24 cellular contexts compared by ENCODE assay signal in the genomic region with DNA sequence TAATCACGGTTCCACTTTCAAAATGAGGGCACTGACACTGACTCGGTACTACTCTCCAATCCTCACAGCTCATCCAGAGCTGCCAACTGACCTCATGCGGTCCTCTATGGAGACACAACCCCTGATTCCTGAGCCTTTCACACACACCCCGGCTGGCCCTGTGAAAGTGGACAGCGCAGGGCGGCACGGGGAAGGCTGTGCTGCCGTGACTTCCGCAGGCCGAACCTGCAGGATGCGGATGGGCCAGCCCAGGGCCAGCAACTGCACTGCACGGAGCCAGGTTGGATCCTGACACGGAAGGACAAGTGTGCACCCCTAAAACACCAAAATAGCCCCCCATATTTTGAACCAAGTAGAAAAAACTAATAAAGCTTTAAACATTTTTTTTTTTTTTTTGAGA. TPM values are rescaled to one million over a fixed set of nuclear protein-coding genes. Genes with fewer than 3 reads are reported as not detected.
DNase-seq lines count a peak whose midpoint lies in the region; ATAC-seq, FAIRE-seq and TF ChIP-seq lines count a peak whose summit lies in the region.
"Had no signal": no experiment of that assay in that cellular context is flagged by ENCODE, and none has a peak within 500 bp of the region (broad histone marks: within the 10 kb centered on the region; RNA-seq: fewer than 3 reads in every experiment).

No MANE protein-coding gene starts in this region.

- TF ChIP-seq RAD21 in H1 (IDR thresholded peaks at IDR 0.05 in 1 of 2, conservative IDR thresholded peaks at IDR 0.05 in 1 of 2; ENCODE audit: low read depth in 2 of 2, low read length in 2 of 2): no peak

- H4K20me1 ChIP-seq in H1 (replicated peaks in 1 of 2; ENCODE audit: control insufficient read depth in 1 of 2, insufficient read depth in 2 of 2, low read length in 2 of 2) (no peaks in the 10 kb centered on the region), neural progenitor cell (ENCODE audit: low read depth) (no peaks in the 10 kb centered on the region)

- H2BK120ac ChIP-seq in H1 (replicated peaks; ENCODE audit: low read depth, low read length): no peak overlapping the region

- H3K27me3 ChIP-seq in H1 (replicated peaks in 1 of 4; ENCODE audit: control insufficient read depth in 3 of 4, extremely low read depth in 1 of 4, insufficient read depth in 3 of 4, low read length in 3 of 4) (peaks cover 0 to 2% (median 0%) of the 10 kb centered on the region in 4 experiments; a peak in 1 of 7 replicates), neural progenitor cell (no peaks in the 10 kb centered on the region)
- no peaks in the 10 kb centered on the region for H3K27me3 ChIP-seq in effector memory CD4-positive, alpha-beta T cell (replicated peaks; ENCODE audit: control insufficient read depth, insufficient read depth, low read length, poor library complexity, severe bottlenecking)
- H3K27me3 ChIP-seq: BE2C; BLaER1 treated with 17β-estradiol and CSF1 and Interleukin-3, amounts not matched to agents 10 nM and 100 nM had no signal

- no peak overlapping the region for H3K56ac ChIP-seq in H1 (replicated peaks; ENCODE audit: insufficient read length, low read depth, low read length)

- H3K36me3 Mint-ChIP-seq in activated naive CD4-positive, alpha-beta T cell treated with anti-CD3 and anti-CD28 coated beads, Interleukin-2, amount 50 U/mL, for 24 hours: no peaks in the 10 kb centered on the region
- H3K36me3 Mint-ChIP-seq in activated naive CD4-positive, alpha-beta T cell treated with anti-CD3 and anti-CD28 coated beads for 36 hours (ENCODE audit: low read depth): no peaks in the 10 kb centered on the region
- no peaks in the 10 kb centered on the region for H3K36me3 Mint-ChIP-seq in neural progenitor cell
- H3K36me3 Mint-ChIP-seq: CD14-positive monocyte had no signal

- H3K9me3 Mint-ChIP-seq in activated naive CD4-positive, alpha-beta T cell treated with anti-CD3 and anti-CD28 coated beads, Interleukin-2, amount 50 U/mL, for 24 hours: no peaks in the 10 kb centered on the region
- H3K9me3 Mint-ChIP-seq in activated naive CD4-positive, alpha-beta T cell treated with anti-CD3 and anti-CD28 coated beads for 36 hours: no peaks in the 10 kb centered on the region
- no peaks in the 10 kb centered on the region for H3K9me3 Mint-ChIP-seq in neural progenitor cell
- H3K9me3 Mint-ChIP-seq: CD4-positive, alpha-beta T cell; CD8-positive, alpha-beta memory T cell had no signal

- H3K4me2 ChIP-seq in H1 (ENCODE audit: insufficient read depth in 1 of 2, low read depth in 2 of 2, low read length in 2 of 2) (no peak overlapping the region), neural progenitor cell (no peak overlapping the region)
- H3K4me2 ChIP-seq: A549 had no signal

- TF ChIP-seq POLR2A in H1 (IDR thresholded peaks at IDR 0.05; ENCODE audit: control extremely low read depth in 1 of 2, low read depth in 2 of 2, low read length in 2 of 2): no peak

- no peaks in the 10 kb centered on the region for H3K79me2 ChIP-seq in H1 (ENCODE audit: control insufficient read depth in 1 of 2, insufficient read depth in 2 of 2, low read length in 2 of 2)
- H3K79me2 ChIP-seq in neural progenitor cell (ENCODE audit: low read depth): no peaks in the 10 kb centered on the region

- H3K4me3 ChIP-seq in H1 (ENCODE audit: extremely low read depth in 1 of 4, insufficient read depth in 2 of 4, low read depth in 3 of 4, low read length in 4 of 4): no peak overlapping the region
- H3K4me3 ChIP-seq in neural progenitor cell: no peak overlapping the region
- no peak overlapping the region for H3K4me3 ChIP-seq in effector memory CD4-positive, alpha-beta T cell (ENCODE audit: insufficient read depth, low read depth, low read length, poor library complexity, severe bottlenecking)
- H3K4me3 ChIP-seq: A549; BLaER1 treated with 17β-estradiol and CSF1 and Interleukin-3, amounts not matched to agents 10 nM and 100 nM had no signal

- H4K91ac ChIP-seq in H1 (replicated peaks; ENCODE audit: insufficient read length, low read length): no peak overlapping the region

- H2BK20ac ChIP-seq in H1 (ENCODE audit: low read length): no peak overlapping the region

- intact Hi-C loops in activated naive CD4-positive, alpha-beta T cell treated with anti-CD3 and anti-CD28 coated beads for 36 hours (cut with micrococcal nuclease): no loop called here

- H3K4me1 Mint-ChIP-seq in activated naive CD4-positive, alpha-beta T cell treated with anti-CD3 and anti-CD28 coated beads, Interleukin-2, amount 50 U/mL, for 24 hours: no peaks in the 10 kb centered on the region
- H3K4me1 Mint-ChIP-seq in activated naive CD4-positive, alpha-beta T cell treated with anti-CD3 and anti-CD28 coated beads for 36 hours (ENCODE audit: low read depth): no peaks in the 10 kb centered on the region
- peaks cover 17% of the 10 kb centered on the region for H3K4me1 Mint-ChIP-seq in neural progenitor cell
- H3K4me1 Mint-ChIP-seq: CD14-positive monocyte had no signal

- no peak overlapping the region for H4K5ac ChIP-seq in H1 (ENCODE audit: insufficient read length, low read depth, low read length)

- no peak overlapping the region for H4K8ac ChIP-seq in H1 (ENCODE audit: extremely low read depth, insufficient read depth, low read length)

- TF ChIP-seq EP300 in H1 (IDR thresholded peaks at IDR 0.05; ENCODE audit: borderline replicate concordance in 1 of 2, low read depth in 2 of 2, low read length in 2 of 2): no peak

- H2BK12ac ChIP-seq in H1 (ENCODE audit: low read depth, low read length): 0 out of 2 replicates have a peak overlapping the region, but pooled peaks have one; percentile 39

- H3K27ac ChIP-seq in H1 (ENCODE audit: low read depth, low read length) (no peak overlapping the region), neural progenitor cell (no peak overlapping the region)
- H3K27ac ChIP-seq in effector memory CD4-positive, alpha-beta T cell (ENCODE audit: insufficient read depth, low read length, poor library complexity, severe bottlenecking): no peak overlapping the region
- H3K27ac ChIP-seq: A549 had no signal

- no peaks in the 10 kb centered on the region for H3K79me1 ChIP-seq in H1 (ENCODE audit: low read depth, low read length)

- no peak for TF ChIP-seq CTCF in H1 (IDR thresholded peaks at IDR 0.05; ENCODE audit: control extremely low read depth in 1 of 3, insufficient read depth in 1 of 3, low read depth in 1 of 3, low read length in 3 of 3)
- TF ChIP-seq CTCF in neural progenitor cell (IDR thresholded peaks at IDR 0.05): no peak

- H3K23me2 ChIP-seq in H1 (ENCODE audit: low read depth, low read length): no peaks in the 10 kb centered on the region

- H3K18ac ChIP-seq in H1 (ENCODE audit: extremely low read depth, low read length): no peak overlapping the region

- H3K36me3 ChIP-seq in H1 (ENCODE audit: control insufficient read depth in 2 of 4, insufficient read depth in 4 of 4, low read length in 3 of 4) (no peaks in the 10 kb centered on the region), neural progenitor cell (no peaks in the 10 kb centered on the region)
- no peaks in the 10 kb centered on the region for H3K36me3 ChIP-seq in effector memory CD4-positive, alpha-beta T cell (ENCODE audit: control insufficient read depth, insufficient read depth, low read length)

- H2AK5ac ChIP-seq in H1 (ENCODE audit: low read depth, low read length): no peak overlapping the region

- ATAC-seq in GM19351 (IDR thresholded peaks at IDR 0.05; ENCODE audit: unreplicated experiment): no peak
- ATAC-seq: A549 had no signal

- WGBS in H1 (ENCODE audit: extremely low coverage in 1 of 2, insufficient coverage in 1 of 2, insufficient read length in 1 of 2, insufficient replicate concordance in 2 of 2, low coverage in 1 of 2, low lambda C conversion rate in 2 of 2, missing lambda C conversion rate in 1 of 2), 2 experiments: 90% methylated on average over 13 of the region's 13 CpGs; no CpG with 5 or more reads in 1 of the 2 experiments

- DNase-seq in activated naive CD4-positive, alpha-beta T cell treated with anti-CD3 and anti-CD28 coated beads for 36 hours: no peak
- DNase-seq in H1 (ENCODE audit: low read depth in 1 of 2, low spot score in 2 of 2): no peak
- DNase-seq in neural progenitor cell (ENCODE audit: low spot score): no peak
- DNase-seq in effector memory CD4-positive, alpha-beta T cell: no peak
- no peak for DNase-seq in NCI-H69 (lab: John Stamatoyannopoulos, UW)
- DNase-seq: 8988T; ACHN; AML-193; BE2C; CD4-positive, alpha-beta T cell; CD8-positive, alpha-beta memory T cell; DMS 273 treated with DMSO at 0.1 percent for 48 hours; DMS79; GF-D8; GOT3; HCEC 1CT had no signal

- no peak overlapping the region for H2AFZ ChIP-seq in H1 (ENCODE audit: low read length)
- no peak overlapping the region for H2AFZ ChIP-seq in neural progenitor cell (replicated peaks)

- CTCF ChIA-PET in activated naive CD4-positive, alpha-beta T cell treated with anti-CD3 and anti-CD28 coated beads for 36 hours (lab: Charles Lee): no interaction called here
- CTCF ChIA-PET in H1 (lab: Charles Lee; ENCODE audit: partially characterized antibody): interaction anchor here (0.9 kb wide), 1 partner anchor 60 kb away, joined by 3 read pairs; no protein-coding TSS in a partner anchor

- H3K4ac ChIP-seq in H1 (replicated peaks; ENCODE audit: insufficient read length, low read depth, low read length): no peak overlapping the region

- no peak overlapping the region for H3K14ac ChIP-seq in H1 (ENCODE audit: insufficient read length)

- FAIRE-seq in H1 (lab: Jason Lieb, UNC): no peak
- FAIRE-seq: A549, D721Med, GM12891, GM18507 had no signal

- H3K4me3 Mint-ChIP-seq in activated naive CD4-positive, alpha-beta T cell treated with anti-CD3 and anti-CD28 coated beads, Interleukin-2, amount 50 U/mL, for 24 hours: no peak overlapping the region
- H3K4me3 Mint-ChIP-seq in activated naive CD4-positive, alpha-beta T cell treated with anti-CD3 and anti-CD28 coated beads for 36 hours: no peak overlapping the region
- H3K4me3 Mint-ChIP-seq in neural progenitor cell: no peak overlapping the region
- H3K4me3 Mint-ChIP-seq: CD14-positive monocyte; CD4-positive, alpha-beta T cell; CD8-positive, alpha-beta memory T cell had no signal

- POLR2A ChIA-PET in H1 (lab: Charles Lee; ENCODE audit: partially characterized antibody): interaction anchor here (0.7 kb wide), 1 partner anchor 191 kb away, joined by 3 read pairs; a partner anchor contains a TSS

- H2BK5ac ChIP-seq in H1 (ENCODE audit: low read depth, low read length): no peak overlapping the region

- H3K9me3 ChIP-seq in H1 (ENCODE audit: insufficient read depth in 2 of 2, low read depth in 1 of 2, low read length in 1 of 2) (no peaks in the 10 kb centered on the region), neural progenitor cell (ENCODE audit: low read depth) (no peaks in the 10 kb centered on the region)
- H3K9me3 ChIP-seq in effector memory CD4-positive, alpha-beta T cell (ENCODE audit: control insufficient read depth, low read length): no peaks in the 10 kb centered on the region
- H3K9me3 ChIP-seq: A549; BE2C; BLaER1 treated with 17β-estradiol and CSF1 and Interleukin-3, amounts not matched to agents 10 nM and 100 nM had no signal

- H3K9ac ChIP-seq in H1 (replicated peaks in 1 of 4; ENCODE audit: extremely low read depth in 1 of 4, low read depth in 3 of 4, low read length in 3 of 4) (no peak overlapping the region; a peak in 1 of 7 replicates), neural progenitor cell (no peak overlapping the region)

- H3K23ac ChIP-seq in H1 (ENCODE audit: insufficient read length): no peak overlapping the region

- H2BK15ac ChIP-seq in H1 (ENCODE audit: low read length): 0 out of 2 replicates have a peak overlapping the region, but pooled peaks have one; percentile 8

- peak overlapping the region; percentile 23 for H3K27ac Mint-ChIP-seq in activated naive CD4-positive, alpha-beta T cell treated with anti-CD3 and anti-CD28 coated beads, Interleukin-2, amount 50 U/mL, for 24 hours
- H3K27ac Mint-ChIP-seq in activated naive CD4-positive, alpha-beta T cell treated with anti-CD3 and anti-CD28 coated beads for 36 hours: no peak overlapping the region
- H3K27ac Mint-ChIP-seq in neural progenitor cell: peak overlapping the region; percentile 47
- H3K27ac Mint-ChIP-seq: CD4-positive, alpha-beta T cell had no signal

- H3K27me3 Mint-ChIP-seq in activated naive CD4-positive, alpha-beta T cell treated with anti-CD3 and anti-CD28 coated beads, Interleukin-2, amount 50 U/mL, for 24 hours: no peaks in the 10 kb centered on the region
- H3K27me3 Mint-ChIP-seq in activated naive CD4-positive, alpha-beta T cell treated with anti-CD3 and anti-CD28 coated beads for 36 hours (ENCODE audit: low read depth): no peaks in the 10 kb centered on the region
- H3K27me3 Mint-ChIP-seq in neural progenitor cell (ENCODE audit: insufficient read depth, low read depth): peaks cover 2% of the 10 kb centered on the region
- H3K27me3 Mint-ChIP-seq: CD4-positive, alpha-beta T cell; CD8-positive, alpha-beta memory T cell had no signal

- no peaks in the 10 kb centered on the region for H3K4me1 ChIP-seq in H1 (replicated peaks in 1 of 4; ENCODE audit: control insufficient read depth in 3 of 4, insufficient read depth in 4 of 4, low read length in 3 of 4)
- H3K4me1 ChIP-seq in neural progenitor cell: peaks cover 13% of the 10 kb centered on the region
- H3K4me1 ChIP-seq in effector memory CD4-positive, alpha-beta T cell (ENCODE audit: control insufficient read depth, insufficient read depth, low read length, poor library complexity, severe bottlenecking): no peaks in the 10 kb centered on the region
- H3K4me1 ChIP-seq: A549 had no signal

- H3F3A ChIP-seq in neural progenitor cell (ENCODE audit: low read depth): no peaks in the 10 kb centered on the region

RNA-seq across cellular contexts. Expression of a gene that starts 41.0 kb away (rescaled TPM):
- total RNA-seq in activated naive CD4-positive, alpha-beta T cell treated with anti-CD3 and anti-CD28 coated beads for 36 hours: 10 to 100 TPM; 38.6 to 39.3 TPM
- 28.2 and 28.8 TPM in 2 replicates for total RNA-seq in H1 (2021; fragmentation: NEBNext Ultra II Directional; extraction: Animal tissue kit (Norgen Biotek cat#: 25700))
- 6.8 and 12.4 TPM in 2 replicates for polyA plus RNA-seq in H1 (2011; rRNA removed)
- 5.7 TPM for polyA plus RNA-seq in H1 (2011; cell fraction: cytosol; rRNA removed)
- polyA plus RNA-seq in H1 (2011; cell fraction: nucleus; rRNA removed): 26.7 TPM
- polyA plus RNA-seq in H1 (2012, experiment 1 of 2): 16.5 to 22.4 TPM (median 19.3 TPM) in 4 replicates
- 9.5 TPM for polyA plus RNA-seq in H1 (2012, experiment 2 of 2)
- 16.4 TPM for polyA plus RNA-seq in H1 (2013, experiment 1 of 2)
- polyA plus RNA-seq in H1 (2013, experiment 2 of 2): 15.3 TPM
- 11.0 and 11.7 TPM in 2 replicates for polyA minus RNA-seq in H1 (2011; rRNA and poly(A)+ RNA removed)
- 14.5 TPM for polyA minus RNA-seq in H1 (2011; cell fraction: cytosol; rRNA and poly(A)+ RNA removed)
- polyA minus RNA-seq in H1 (2011; cell fraction: nucleus; rRNA and poly(A)+ RNA removed): 36.0 TPM
- total RNA-seq in neural progenitor cell (ENCODE audit: low replicate concordance): 8.9 and 19.7 TPM in 2 replicates
